24 cellular contexts compared by ENCODE assay signal in genomic region chr11:8030526-8031247, GRCh38. TPM values are rescaled to one million over a fixed set of nuclear protein-coding genes. Genes with fewer than 3 reads are reported as not detected.
A peak's percentile ranks its signal among the peaks of the same experiment; 100 is the strongest.
DNase-seq lines count a peak whose midpoint lies in the region; ATAC-seq and TF ChIP-seq lines count a peak whose summit lies in the region.
"Had no signal": no experiment of that assay in that cellular context is flagged by ENCODE, and none has a peak within 500 bp of the region (broad histone marks: within the 10 kb centered on the region; RNA-seq: fewer than 3 reads in every experiment).

No MANE protein-coding gene starts in this region.

- H3K4me3 ChIP-seq in left ventricle myocardium inferior (no peak overlapping the region), lung (no peak overlapping the region)
- H3K4me3 ChIP-seq: A549; BLaER1 treated with 17β-estradiol and CSF1 and Interleukin-3, amounts not matched to agents 10 nM and 100 nM; GM23248; PC-9; SJSA1 had no signal

- H3K4me1 ChIP-seq in left ventricle myocardium inferior, result peaks cover 52% of the 10 kb centered on the region
- peaks cover 0 to 2% of the 10 kb centered on the region in 2 donors for H3K4me1 ChIP-seq in lung (ENCODE audit: control insufficient read depth in 2 of 2, insufficient read depth in 2 of 2, low read length in 2 of 2)
- H3K4me1 ChIP-seq: A549 had no signal

- no peak overlapping the region for H3K27ac Mint-ChIP-seq in activated CD8-positive, alpha-beta memory T cell treated with anti-CD3 and anti-CD28 coated beads, Interleukin-2, amount 10 ng/mL, durations not matched to agents 7 days and 5 days
- H3K27ac Mint-ChIP-seq in activated naive CD4-positive, alpha-beta T cell treated with anti-CD3 and anti-CD28 coated beads, Interleukin-2, amount 50 U/mL, for 72 hours, result no peak overlapping the region
- H3K27ac Mint-ChIP-seq: CD4-positive, alpha-beta T cell had no signal

- ATAC-seq in Right ventricle myocardium inferior (no peak), lung (ENCODE audit: insufficient read depth, low FRiP score) (no peak)
- ATAC-seq in activated CD8-positive, alpha-beta memory T cell treated with anti-CD3 and anti-CD28 coated beads, Interleukin-2, amount 10 ng/mL, durations not matched to agents 7 days and 5 days, result no peak
- no peak for ATAC-seq in activated naive CD4-positive, alpha-beta T cell treated with anti-CD3 and anti-CD28 coated beads, Interleukin-2, amount 50 U/mL, for 72 hours
- ATAC-seq: A549 had no signal

- peaks cover 8% of the 10 kb centered on the region for H3K27me3 Mint-ChIP-seq in activated CD8-positive, alpha-beta memory T cell treated with anti-CD3 and anti-CD28 coated beads, Interleukin-2, amount 10 ng/mL, durations not matched to agents 7 days and 5 days

- no peaks in the 10 kb centered on the region for H3K9me3 Mint-ChIP-seq in activated CD8-positive, alpha-beta memory T cell treated with anti-CD3 and anti-CD28 coated beads, Interleukin-2, amount 10 ng/mL, durations not matched to agents 7 days and 5 days (ENCODE audit: low read depth)
- H3K9me3 Mint-ChIP-seq in activated naive CD4-positive, alpha-beta T cell treated with anti-CD3 and anti-CD28 coated beads, Interleukin-2, amount 50 U/mL, for 72 hours, result no peaks in the 10 kb centered on the region
- H3K9me3 Mint-ChIP-seq: CD4-positive, alpha-beta T cell had no signal

- CTCF ChIA-PET in activated CD8-positive, alpha-beta memory T cell treated with anti-CD3 and anti-CD28 coated beads, Interleukin-2, amount 10 ng/mL, durations not matched to agents 7 days and 5 days (lab: Charles Lee), result interaction anchor here (1.4 kb wide), 1 partner anchor 68 kb away, joined by 3 read pairs; no protein-coding TSS in a partner anchor

- no peak for TF ChIP-seq CTCF in left ventricle myocardium inferior (IDR thresholded peaks at IDR 0.05; ENCODE audit: borderline replicate concordance)
- no peak for TF ChIP-seq CTCF in lung (IDR thresholded peaks at IDR 0.05; ENCODE audit: control extremely low read depth, extremely low read depth)

- H3K36me3 Mint-ChIP-seq in activated CD8-positive, alpha-beta memory T cell treated with anti-CD3 and anti-CD28 coated beads, Interleukin-2, amount 10 ng/mL, durations not matched to agents 7 days and 5 days, result no peaks in the 10 kb centered on the region
- no peaks in the 10 kb centered on the region for H3K36me3 Mint-ChIP-seq in activated naive CD4-positive, alpha-beta T cell treated with anti-CD3 and anti-CD28 coated beads, Interleukin-2, amount 50 U/mL, for 72 hours

- peaks cover 6% of the 10 kb centered on the region for H3K4me1 Mint-ChIP-seq in activated CD8-positive, alpha-beta memory T cell treated with anti-CD3 and anti-CD28 coated beads, Interleukin-2, amount 10 ng/mL, durations not matched to agents 7 days and 5 days

- H3K4me3 Mint-ChIP-seq in activated CD8-positive, alpha-beta memory T cell treated with anti-CD3 and anti-CD28 coated beads, Interleukin-2, amount 10 ng/mL, durations not matched to agents 7 days and 5 days, result no peak overlapping the region
- H3K4me3 Mint-ChIP-seq: CD4-positive, alpha-beta T cell had no signal

- H3K9me3 ChIP-seq in left ventricle myocardium inferior (replicated peaks) (no peaks in the 10 kb centered on the region), lung (ENCODE audit: control insufficient read depth in 2 of 2, insufficient read depth in 1 of 2, low read length in 1 of 2) (no peaks in the 10 kb centered on the region)
- H3K9me3 ChIP-seq: A549; BLaER1 treated with 17β-estradiol and CSF1 and Interleukin-3, amounts not matched to agents 10 nM and 100 nM; SJSA1 had no signal

- intact Hi-C loops in left ventricle myocardium inferior (cut with micrococcal nuclease), result no loop called here
- intact Hi-C loops in Right ventricle myocardium inferior (cut with DNase I), result loop anchor here (5.0 kb wide), 1 partner anchor 57 kb away; no protein-coding TSS in a partner anchor

- H3K36me3 ChIP-seq in left ventricle myocardium inferior, result no peaks in the 10 kb centered on the region
- no peaks in the 10 kb centered on the region for H3K36me3 ChIP-seq in lung (ENCODE audit: control insufficient read depth in 2 of 2, insufficient read depth in 2 of 2, low read length in 2 of 2)
- H3K36me3 ChIP-seq: BLaER1 treated with 17β-estradiol and CSF1 and Interleukin-3, amounts not matched to agents 10 nM and 100 nM; SJSA1 had no signal

- H3K27ac ChIP-seq in left ventricle myocardium inferior (replicated peaks), result peak overlapping the region; percentile 19
- no peak overlapping the region for H3K27ac ChIP-seq in lung (ENCODE audit: low read depth in 1 of 2, low read length in 1 of 2)
- H3K27ac ChIP-seq: A549; BLaER1 treated with 17β-estradiol and CSF1 and Interleukin-3, amounts not matched to agents 10 nM and 100 nM; GM23248; PC-9; SJSA1 had no signal

- WGBS in lung, 2 donors, result 80 to 82% methylated on average over 8 of the region's 8 CpGs

- H3K27me3 ChIP-seq in left ventricle myocardium inferior (ENCODE audit: low read depth) (peaks cover 17% of the 10 kb centered on the region), lung (ENCODE audit: control insufficient read depth, insufficient read depth) (peaks cover 5% of the 10 kb centered on the region)
- H3K27me3 ChIP-seq: BLaER1 treated with 17β-estradiol and CSF1 and Interleukin-3, amounts not matched to agents 10 nM and 100 nM; SJSA1 had no signal

- no peak for DNase-seq in left ventricle myocardium inferior
- no peak for DNase-seq in Right ventricle myocardium inferior (ENCODE audit: missing footprints)
- DNase-seq in activated CD8-positive, alpha-beta memory T cell treated with anti-CD3 and anti-CD28 coated beads, Interleukin-2, amount 10 ng/mL, durations not matched to agents 7 days and 5 days, result peak; percentile 22
- peak; percentile 11 for DNase-seq in lung (ENCODE audit: low spot score)
- DNase-seq in NCI-H2029 (lab: John Stamatoyannopoulos, UW), result no peak
- no peak for DNase-seq in T-helper 1 cell
- DNase-seq in activated naive CD4-positive, alpha-beta T cell treated with anti-CD3 and anti-CD28 coated beads, Interleukin-2, amount 50 U/mL, for 72 hours (ENCODE audit: low spot score in 2 of 2), result no peak
- DNase-seq: AML-193; CD4-positive, alpha-beta T cell; GM23248; H7; NCI-H1048; NCI-H1417; NCI-H1694 treated with DMSO at 0.1 percent for 48 hours; NCI-H2171 treated with DMSO at 0.1 percent for 48 hours; NCI-H345; NCI-H510A treated with DMSO at 0.1 percent for 48 hours; NK-92 treated with Interleukin-12 subunit alpha and Interleukin-12 subunit beta, amount 100 ng/mL, for 24 hours; PC-9; Right ventricle myocardium superior had no signal

RNA-seq across cellular contexts. Expression of gene EIF3F, which starts 43.5 kb away (rescaled TPM):
- total RNA-seq in left ventricle myocardium inferior (151 TPM), Right ventricle myocardium inferior (155 TPM), lung (100 to 1,000 TPM; 209 to 260 TPM)
- 100 to 1,000 TPM; 192 to 234 TPM for total RNA-seq in activated CD8-positive, alpha-beta memory T cell treated with anti-CD3 and anti-CD28 coated beads, Interleukin-2, amount 10 ng/mL, durations not matched to agents 7 days and 5 days
- 100 to 1,000 TPM; 166 to 471 TPM for polyA plus RNA-seq in lung
- total RNA-seq in activated naive CD4-positive, alpha-beta T cell treated with anti-CD3 and anti-CD28 coated beads, Interleukin-2, amount 50 U/mL, for 72 hours, result 100 to 1,000 TPM; 329 to 492 TPM

RNA-seq across cellular contexts. Expression of gene TUB, which starts 50.3 kb away (rescaled TPM):
- total RNA-seq in left ventricle myocardium inferior (22.8 TPM), Right ventricle myocardium inferior (21.4 TPM), lung (10 to 100 TPM in 1 of 2 donors, 1 to 10 TPM in 1; 8.5 to 23.5 TPM)
- under 1 TPM; 0.07 to 0.09 TPM for total RNA-seq in activated CD8-positive, alpha-beta memory T cell treated with anti-CD3 and anti-CD28 coated beads, Interleukin-2, amount 10 ng/mL, durations not matched to agents 7 days and 5 days
- 1 to 10 TPM in 1 of 2 donors, under 1 TPM in 1; 0.96 to 1.8 TPM for polyA plus RNA-seq in lung
- total RNA-seq in activated naive CD4-positive, alpha-beta T cell treated with anti-CD3 and anti-CD28 coated beads, Interleukin-2, amount 50 U/mL, for 72 hours, result under 1 TPM; 0.07 to 0.41 TPM
- total RNA-seq: HT-29, PC-9 had no signal

Comparison
In these comparisons a context has a peak if more than half of its experiments do, and no peak if none do; other contexts are left out.
1. DNase-seq: peak in activated CD8-positive, alpha-beta memory T cell treated with anti-CD3 and anti-CD28 coated beads, Interleukin-2, amount 10 ng/mL, durations not matched to agents 7 days and 5 days (single experiment) and lung (single experiment); none in left ventricle myocardium inferior (single experiment), Right ventricle myocardium inferior (single experiment), NCI-H2029 (single experiment), T-helper 1 cell (0 of 5) and activated naive CD4-positive, alpha-beta T cell treated with anti-CD3 and anti-CD28 coated beads, Interleukin-2, amount 50 U/mL, for 72 hours (0 of 2).
2. RNA of gene TUB, which starts 50.3 kb away (total RNA-seq): 8.5 to 23.5 TPM in lung, 22.8 TPM in left ventricle myocardium inferior (single experiment) and 21.4 TPM in Right ventricle myocardium inferior (single experiment); 0.07 to 0.41 TPM in activated naive CD4-positive, alpha-beta T cell treated with anti-CD3 and anti-CD28 coated beads, Interleukin-2, amount 50 U/mL, for 72 hours and 0.07 to 0.09 TPM in activated CD8-positive, alpha-beta memory T cell treated with anti-CD3 and anti-CD28 coated beads, Interleukin-2, amount 10 ng/mL, durations not matched to agents 7 days and 5 days; every median in the first group is over 4 times any median in the second.